ENCODE assay signal across 8 cellular contexts in the genomic region with DNA sequence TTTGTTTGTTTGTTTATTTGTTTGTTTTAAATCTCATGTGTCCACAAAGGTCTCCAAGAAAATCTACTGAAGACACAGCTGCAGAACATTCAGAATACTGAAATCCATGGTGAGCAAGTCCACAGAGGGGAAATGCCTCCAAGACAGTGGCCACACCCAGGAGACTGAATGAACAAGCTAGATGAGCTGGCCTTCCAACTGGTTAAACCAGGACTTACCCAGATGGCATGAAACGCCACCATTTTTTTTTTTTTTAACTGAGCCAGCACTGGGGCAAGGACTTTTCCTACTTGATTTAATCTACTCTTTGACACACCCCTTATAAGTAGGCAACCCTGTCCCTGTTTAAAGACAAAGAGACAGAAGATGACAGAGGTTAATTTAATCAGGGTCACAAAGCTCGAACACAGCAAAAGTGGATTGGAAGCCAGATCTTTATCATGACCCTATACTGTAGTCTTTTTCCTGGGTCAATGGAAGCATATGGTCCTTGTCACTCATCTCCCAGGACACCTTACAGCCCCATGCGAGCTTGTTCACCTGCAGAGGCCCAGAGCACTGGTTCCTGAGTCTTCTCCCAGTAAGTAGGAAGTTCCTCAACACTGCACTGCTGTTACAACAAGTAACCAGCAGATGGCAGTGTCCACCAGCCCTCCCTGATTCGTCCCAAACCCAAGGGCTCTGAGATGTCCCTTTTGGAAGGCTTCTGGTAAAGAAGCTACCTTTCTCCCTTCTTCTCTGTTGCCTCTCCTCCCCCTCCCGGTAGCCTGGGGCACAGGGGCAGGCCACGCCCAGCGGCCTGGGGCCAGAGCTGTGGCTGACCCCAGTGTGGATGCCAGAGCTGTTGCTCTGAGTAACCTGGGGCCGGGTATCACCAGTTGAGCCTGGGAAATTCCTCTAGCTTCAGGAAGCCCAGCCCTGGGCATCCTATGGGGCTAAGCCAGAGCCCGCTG. TPM values are rescaled to one million over a fixed set of nuclear protein-coding genes. Genes with fewer than 3 reads are reported as not detected.
A peak's percentile ranks its signal among the peaks of the same experiment; 100 is the strongest.
DNase-seq lines count a peak whose midpoint lies in the region; ATAC-seq lines count a peak whose summit lies in the region.

No MANE protein-coding gene starts in this region.

- H3K36me3 Mint-ChIP-seq in activated naive CD4-positive, alpha-beta T cell treated with anti-CD3 and anti-CD28 coated beads, Interleukin-2, amount 10 ng/mL, durations not matched to agents 7 days and 5 days = no peaks in the 10 kb centered on the region

- H3K4me1 Mint-ChIP-seq in activated naive CD4-positive, alpha-beta T cell treated with anti-CD3 and anti-CD28 coated beads, Interleukin-2, amount 10 ng/mL, durations not matched to agents 7 days and 5 days = peaks cover 7% of the 10 kb centered on the region

- H3K4me3 Mint-ChIP-seq in activated naive CD4-positive, alpha-beta T cell treated with anti-CD3 and anti-CD28 coated beads, Interleukin-2, amount 10 ng/mL, durations not matched to agents 7 days and 5 days = no peak overlapping the region

- peaks cover 77% of the 10 kb centered on the region for H3K27me3 Mint-ChIP-seq in activated naive CD4-positive, alpha-beta T cell treated with anti-CD3 and anti-CD28 coated beads, Interleukin-2, amount 10 ng/mL, durations not matched to agents 7 days and 5 days

- peak; percentile 72 for DNase-seq in ELR (ENCODE audit: low read depth)
- DNase-seq in KG1 (lab: John Stamatoyannopoulos, UW) = peak; percentile 21
- DNase-seq in SK-N-DZ (ENCODE audit: low spot score) = peak; percentile 79
- peak; percentile 77 for DNase-seq in activated naive CD4-positive, alpha-beta T cell treated with anti-CD3 and anti-CD28 coated beads, Interleukin-2, amount 10 ng/mL, durations not matched to agents 7 days and 5 days
- DNase-seq in glomerular visceral epithelial cell (ENCODE audit: extremely low spot score) = peak; percentile 74
- peak in 9 of 10 donors; percentile 56 to 95 (median 73) for DNase-seq in posterior cingulate gyrus

- H3K9me3 Mint-ChIP-seq in activated naive CD4-positive, alpha-beta T cell treated with anti-CD3 and anti-CD28 coated beads, Interleukin-2, amount 10 ng/mL, durations not matched to agents 7 days and 5 days = no peaks in the 10 kb centered on the region

- intact Hi-C loops in posterior cingulate gyrus (cut with DNase I) = loop anchor here (1.0 to 2.0 kb wide), 2 partner anchors 302 to 457 kb away; no protein-coding TSS in a partner anchor

- ATAC-seq in GM21576 (IDR thresholded peaks at IDR 0.05; ENCODE audit: unreplicated experiment) = peak; percentile 53
- no peak for ATAC-seq in GM21447 (IDR thresholded peaks at IDR 0.05; ENCODE audit: unreplicated experiment)

- peak overlapping the region; percentile 24 for H3K27ac Mint-ChIP-seq in activated naive CD4-positive, alpha-beta T cell treated with anti-CD3 and anti-CD28 coated beads, Interleukin-2, amount 10 ng/mL, durations not matched to agents 7 days and 5 days

- CTCF ChIA-PET in activated naive CD4-positive, alpha-beta T cell treated with anti-CD3 and anti-CD28 coated beads, Interleukin-2, amount 10 ng/mL, durations not matched to agents 7 days and 5 days (lab: Charles Lee) = interaction anchor here (0.6 to 6.2 kb wide), 43 partner anchors 10 to 1614 kb away, joined by 3 to 150 read pairs (median 3); a partner anchor contains a TSS

RNA-seq across cellular contexts. Expression of a gene that starts 5.6 kb away (rescaled TPM):
- polyA plus RNA-seq in SK-N-DZ (2014; cell fraction: cytosol; rRNA removed) = not detected in 2 replicates
- polyA plus RNA-seq in SK-N-DZ (2014; cell fraction: nucleus; rRNA removed) = 0.14 TPM in 1 of 2 replicates, not detected in the other

RNA-seq across cellular contexts. Expression of a gene that starts 10.4 kb away (rescaled TPM):
- polyA plus RNA-seq in SK-N-DZ (2014; cell fraction: cytosol; rRNA removed) = 10.6 and 18.1 TPM in 2 replicates
- polyA plus RNA-seq in SK-N-DZ (2014; cell fraction: nucleus; rRNA removed) = 12.7 and 17.9 TPM in 2 replicates

Comparison
In these comparisons a context has a peak if more than half of its experiments do, and no peak if none do; other contexts are left out.
1. DNase-seq: peak in every context shown above with its lines; median percentile 79 in SK-N-DZ; 77 in activated naive CD4-positive, alpha-beta T cell treated with anti-CD3 and anti-CD28 coated beads, Interleukin-2, amount 10 ng/mL, durations not matched to agents 7 days and 5 days; 74 in glomerular visceral epithelial cell; 73 in posterior cingulate gyrus; 72 in ELR; 21 in KG1.